15 cellular contexts compared by ENCODE assay signal in the genomic region with DNA sequence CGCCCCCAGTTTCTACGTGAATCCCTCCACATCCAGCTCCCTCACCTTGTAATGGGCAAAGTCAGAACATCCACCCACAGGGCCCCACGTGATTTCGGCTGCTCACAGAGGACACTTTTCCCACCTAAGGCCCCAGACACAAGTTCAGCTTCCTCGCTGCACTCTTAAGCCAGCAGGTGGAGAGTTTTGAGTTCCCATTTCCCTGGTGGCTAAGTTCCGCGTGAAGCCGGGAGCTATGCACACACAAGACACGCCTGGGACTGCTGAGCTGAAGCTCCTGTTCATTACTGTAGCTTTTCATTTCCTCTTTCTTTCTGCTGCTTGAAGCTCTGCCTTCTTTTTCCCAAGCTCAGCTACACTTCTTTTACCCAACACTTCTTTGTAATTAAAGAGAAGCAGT.
DNase-seq lines count a peak whose midpoint lies in the region; ATAC-seq and TF ChIP-seq lines count a peak whose summit lies in the region.
"Had no signal": no experiment of that assay in that cellular context is flagged by ENCODE, and none has a peak within 500 bp of the region (broad histone marks: within the 10 kb centered on the region; RNA-seq: fewer than 3 reads in every experiment).

No MANE protein-coding gene starts in this region.

- no peaks in the 10 kb centered on the region for H3K9me3 Mint-ChIP-seq in natural killer cell

- H3K36me3 ChIP-seq in adrenal gland (replicated peaks in 1 of 2) = no peaks in the 10 kb centered on the region

- no peak for TF ChIP-seq CTCF in adrenal gland (IDR thresholded peaks at IDR 0.05)
- no peak for TF ChIP-seq CTCF in natural killer cell (IDR thresholded peaks at IDR 0.05)

- peaks cover 4% of the 10 kb centered on the region for H3K27me3 ChIP-seq in adrenal gland

- 40 to 47% (median 47%) methylated on average over 7 to 9 of the region's 9 CpGs for WGBS in adrenal gland, 4 donors

- peak; percentile 6 for DNase-seq in DMS153 (lab: John Stamatoyannopoulos, UW)
- no peak for DNase-seq in DMS153 treated with DMSO at 0.1 percent for 48 hours (lab: John Stamatoyannopoulos, UW; ENCODE audit: unreplicated experiment)
- peak; percentile 44 for DNase-seq in NOMO-1 treated with dmso at 0.1 percent for 144 hours (lab: John Stamatoyannopoulos, UW; ENCODE audit: unreplicated experiment)
- no peak for DNase-seq in left colon
- DNase-seq in adrenal gland = no peak
- no peak for DNase-seq in natural killer cell
- no peak for DNase-seq in OCI-M1 (lab: John Stamatoyannopoulos, UW)
- DNase-seq: CD8-positive, alpha-beta T cell; COR-L47; DMS53; GF-D8; GOT3 had no signal

- no peak overlapping the region for H3K4me3 ChIP-seq in adrenal gland

- no peaks in the 10 kb centered on the region for H3K9me3 ChIP-seq in adrenal gland (replicated peaks in 1 of 3)

- ATAC-seq in left colon (peak; percentile 83), natural killer cell (no peak)
- ATAC-seq: CD8-positive, alpha-beta T cell had no signal

- no peak overlapping the region for H3K4me3 Mint-ChIP-seq in natural killer cell
- H3K4me3 Mint-ChIP-seq: CD14-positive monocyte; CD8-positive, alpha-beta T cell had no signal

- no peaks in the 10 kb centered on the region for H3K4me1 ChIP-seq in adrenal gland (replicated peaks in 1 of 2)

- H3K27ac Mint-ChIP-seq in natural killer cell = no peak overlapping the region
- H3K27ac Mint-ChIP-seq: CD14-positive monocyte; CD8-positive, alpha-beta T cell had no signal

- H3K27me3 Mint-ChIP-seq in natural killer cell (ENCODE audit: low read depth in 2 of 2) = peaks cover 6 to 26% of the 10 kb centered on the region in 2 donors

- no peaks in the 10 kb centered on the region for H3K4me1 Mint-ChIP-seq in natural killer cell
- H3K4me1 Mint-ChIP-seq: CD14-positive monocyte had no signal

- H3K27ac ChIP-seq in adrenal gland = no peak overlapping the region
- H3K27ac ChIP-seq: 22Rv1, KMS-11 had no signal

- intact Hi-C loops in left colon (cut with DNase I, micrococcal nuclease) = no loop called here
- intact Hi-C loops in adrenal gland (cut with DNase I) = no loop called here
- intact Hi-C loops in natural killer cell (cut with micrococcal nuclease) = no loop called here

- TF ChIP-seq POLR2A in adrenal gland (IDR thresholded peaks at IDR 0.05) = no peak

- no peaks in the 10 kb centered on the region for H3K36me3 Mint-ChIP-seq in natural killer cell
- H3K36me3 Mint-ChIP-seq: CD14-positive monocyte; CD8-positive, alpha-beta T cell had no signal

Comparison
In these comparisons a context has a peak if more than half of its experiments do, and no peak if none do; other contexts are left out.
1. DNase-seq: peak in DMS153 (single experiment) and NOMO-1 treated with dmso at 0.1 percent for 144 hours (single experiment); none in DMS153 treated with DMSO at 0.1 percent for 48 hours (single experiment), left colon (0 of 2), adrenal gland (0 of 7), natural killer cell (single experiment) and OCI-M1 (single experiment).